Comparison of ENCODE assay signal across 19 cellular contexts in the genomic region with DNA sequence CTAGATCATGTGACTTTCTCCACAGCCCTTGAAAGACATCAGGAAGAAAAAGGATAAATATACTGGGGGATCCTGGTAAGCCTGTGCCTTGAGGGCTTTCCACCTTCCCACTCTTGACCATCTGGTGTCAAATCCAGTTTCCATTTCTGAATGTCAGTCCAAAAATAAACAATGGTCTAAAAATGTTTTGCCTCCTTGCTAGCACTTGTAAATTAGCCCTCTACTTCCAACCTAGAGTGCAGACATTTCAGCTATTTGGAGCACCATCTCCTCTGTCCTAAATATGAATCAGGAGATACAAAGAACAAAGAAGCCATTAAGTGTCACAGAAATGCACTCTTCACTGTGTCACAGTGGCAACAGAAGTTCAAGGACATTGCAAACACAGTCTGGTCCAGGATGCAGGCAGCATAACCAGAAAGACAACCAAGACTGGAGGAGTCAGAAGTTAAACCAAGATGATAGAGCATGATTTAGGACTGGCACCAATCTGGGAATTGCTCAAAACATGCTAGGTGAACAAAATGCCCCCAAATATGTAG.
"Had no signal": no experiment of that assay in that cellular context is flagged by ENCODE, and none has a peak within 500 bp of the region (broad histone marks: within the 10 kb centered on the region; RNA-seq: fewer than 3 reads in every experiment).

No MANE protein-coding gene starts in this region.

- H3K36me3 ChIP-seq: SJCRH30 had no signal

- H3K27me3 ChIP-seq: SJCRH30 had no signal

- DNase-seq: KBM-7, MV-4-11, NCI-H1048, NCI-H1105, NCI-H1417, NCI-H1436 treated with DMSO at 0.1 percent for 48 hours, NCI-H1694, NCI-H1930, NCI-H2081, NCI-H2107, NCI-H2227 treated with DMSO at 0.1 percent for 48 hours, NCI-H526 treated with DMSO at 0.1 percent for 48 hours, NCI-H774, SHP77 treated with DMSO at 0.1 percent for 48 hours, SJCRH30 had no signal

- H3K4me3 ChIP-seq: SJCRH30 had no signal

- ATAC-seq: Right ventricle myocardium inferior, SK-N-SH treated with all-trans-retinoic acid at 6 μM for 48 hours had no signal

- FAIRE-seq: HTR-8/SVneo had no signal

- H3K27ac ChIP-seq: HL-60, SJCRH30 had no signal
